ENCODE assay signal across 17 cellular contexts in the genomic region with DNA sequence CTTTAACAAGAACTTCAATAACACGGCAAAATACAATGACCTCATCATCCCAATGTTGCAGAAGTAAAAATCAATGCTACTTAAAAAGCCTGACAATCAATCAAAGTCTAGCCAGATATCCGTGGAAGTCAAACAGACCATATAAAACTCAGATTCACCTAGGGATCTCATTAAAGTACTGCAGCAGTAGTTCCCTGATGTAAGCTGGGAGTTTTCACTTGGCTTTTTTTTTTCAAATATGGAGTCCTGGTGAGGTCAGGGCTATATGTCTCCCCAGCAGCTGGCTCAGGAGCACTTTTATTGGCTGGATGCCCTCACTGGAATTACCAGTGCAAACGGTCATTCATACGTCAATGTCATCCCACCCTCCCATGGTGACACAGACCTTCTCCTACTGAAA.
DNase-seq lines count a peak whose midpoint lies in the region; ATAC-seq, FAIRE-seq and TF ChIP-seq lines count a peak whose summit lies in the region.
"Had no signal": no experiment of that assay in that cellular context is flagged by ENCODE, and none has a peak within 500 bp of the region (broad histone marks: within the 10 kb centered on the region; RNA-seq: fewer than 3 reads in every experiment).

No MANE protein-coding gene starts in this region.

- H3K27ac ChIP-seq in SJCRH30 (no peak overlapping the region), substantia nigra (ENCODE audit: low read depth, low read length, poor library complexity, severe bottlenecking) (no peak overlapping the region)

- DNase-seq in D721Med (ENCODE audit: insufficient read length, low spot score) (no peak), HEK293T (ENCODE audit: extremely low spot score) (peak; percentile 28), SJCRH30 (peak; percentile 36 to 55), mesothelial cell of epicardium (ENCODE audit: low spot score in 2 of 2, unreplicated experiment in 2 of 2) (no peak), 8988T (no peak), substantia nigra (lab: John Stamatoyannopoulos, UW) (no peak)
- DNase-seq: C1 segment of cervical spinal cord; CD8-positive, alpha-beta T cell; Karpas-422; NCI-H187 treated with DMSO at 0.1 percent for 48 hours; NCI-H2107; NCI-H774; Right ventricle myocardium superior; T-helper 1 cell had no signal

- H3K9me3 Mint-ChIP-seq in mesothelial cell of epicardium, result peaks cover 4% of the 10 kb centered on the region
- H3K9me3 Mint-ChIP-seq: CD8-positive, alpha-beta T cell had no signal

- CTCF ChIA-PET in HEK293T (lab: Yijun Ruan, JAX), result no interaction called here

- no peak overlapping the region for H3K4me3 ChIP-seq in SJCRH30

- H3K36me3 Mint-ChIP-seq in mesothelial cell of epicardium, result no peaks in the 10 kb centered on the region
- H3K36me3 Mint-ChIP-seq: CD8-positive, alpha-beta T cell had no signal

- H3K4me3 Mint-ChIP-seq in mesothelial cell of epicardium, result no peak overlapping the region
- H3K4me3 Mint-ChIP-seq: CD8-positive, alpha-beta T cell had no signal

- POLR2A ChIA-PET in HEK293T (lab: Yijun Ruan, JAX), result interaction anchor here (0.5 kb wide), 1 partner anchor 100 kb away, joined by 3 read pairs; no protein-coding TSS in a partner anchor

- no peaks in the 10 kb centered on the region for H3K36me3 ChIP-seq in SJCRH30

- peaks cover 12% of the 10 kb centered on the region for H3K4me1 ChIP-seq in SJCRH30

- peaks cover 19% of the 10 kb centered on the region for H3K4me1 Mint-ChIP-seq in mesothelial cell of epicardium

- peak; percentile 77 for FAIRE-seq in D721Med (lab: Jason Lieb, UNC)
- FAIRE-seq: GM19239, H1 had no signal

- ATAC-seq in HG02759 (IDR thresholded peaks at IDR 0.05; ENCODE audit: unreplicated experiment), result no peak
- ATAC-seq: CD8-positive, alpha-beta T cell had no signal

- no peaks in the 10 kb centered on the region for H3K9me3 ChIP-seq in SJCRH30 (replicated peaks)

- peak overlapping the region; percentile 55 for H3K27ac Mint-ChIP-seq in mesothelial cell of epicardium
- H3K27ac Mint-ChIP-seq: CD8-positive, alpha-beta T cell had no signal

- TF ChIP-seq CTCF in D721Med (IDR thresholded peaks at IDR 0.05; ENCODE audit: insufficient read depth, missing control alignments) (no peak), mesothelial cell of epicardium (IDR thresholded peaks at IDR 0.05; ENCODE audit: unreplicated experiment) (no peak)

- H3K27me3 Mint-ChIP-seq in mesothelial cell of epicardium (ENCODE audit: low read depth), result no peaks in the 10 kb centered on the region

- no peaks in the 10 kb centered on the region for H3K27me3 ChIP-seq in SJCRH30

TF ChIP-seq in HEK293T, 16 proteins besides CTCF, POLR2A, EP300 and RAD21:
- no peak for TF ChIP-seq BHLHE40 (IDR thresholded peaks at IDR 0.05; ENCODE audit: borderline replicate concordance)
- TF ChIP-seq, protein P1, sequence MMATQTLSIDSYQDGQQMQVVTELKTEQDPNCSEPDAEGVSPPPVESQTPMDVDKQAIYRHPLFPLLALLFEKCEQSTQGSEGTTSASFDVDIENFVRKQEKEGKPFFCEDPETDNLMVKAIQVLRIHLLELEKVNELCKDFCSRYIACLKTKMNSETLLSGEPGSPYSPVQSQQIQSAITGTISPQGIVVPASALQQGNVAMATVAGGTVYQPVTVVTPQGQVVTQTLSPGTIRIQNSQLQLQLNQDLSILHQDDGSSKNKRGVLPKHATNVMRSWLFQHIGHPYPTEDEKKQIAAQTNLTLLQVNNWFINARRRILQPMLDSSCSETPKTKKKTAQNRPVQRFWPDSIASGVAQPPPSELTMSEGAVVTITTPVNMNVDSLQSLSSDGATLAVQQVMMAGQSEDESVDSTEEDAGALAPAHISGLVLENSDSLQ (IDR thresholded peaks at IDR 0.05), result peak; percentile 83
- peak; percentile 73 for TF ChIP-seq ZNF384 (IDR thresholded peaks at IDR 0.05)

Comparison
In these comparisons a context has a peak if more than half of its experiments do, and no peak if none do; other contexts are left out.
1. DNase-seq: peak in HEK293T (single experiment) and SJCRH30 (2 of 2); none in D721Med (single experiment), mesothelial cell of epicardium (0 of 2), 8988T (single experiment) and substantia nigra (0 of 49).